13 cellular contexts compared by ENCODE assay signal in genomic region chr1:225771661-225772322, GRCh38. TPM values are rescaled to one million over a fixed set of nuclear protein-coding genes. Genes with fewer than 3 reads are reported as not detected.
DNase-seq lines count a peak whose midpoint lies in the region; ATAC-seq, FAIRE-seq and TF ChIP-seq lines count a peak whose summit lies in the region.
"Had no signal": no experiment of that assay in that cellular context is flagged by ENCODE, and none has a peak within 500 bp of the region (broad histone marks: within the 10 kb centered on the region; RNA-seq: fewer than 3 reads in every experiment).

No MANE protein-coding gene starts in this region.

- no peak overlapping the region for H4K91ac ChIP-seq in neuronal stem cell (ENCODE audit: low read depth, low read length, poor library complexity)

- H3K9me3 ChIP-seq in A549 = no peaks in the 10 kb centered on the region
- no peaks in the 10 kb centered on the region for H3K9me3 ChIP-seq in Loucy (ENCODE audit: insufficient read depth, low read depth, low read length)
- H3K9me3 ChIP-seq in colonic mucosa = no peaks in the 10 kb centered on the region
- no peaks in the 10 kb centered on the region for H3K9me3 ChIP-seq in neuronal stem cell (replicated peaks in 1 of 2; ENCODE audit: control insufficient read depth in 2 of 2, insufficient read depth in 1 of 2, low read depth in 1 of 2, low read length in 2 of 2)

- no peak overlapping the region for H2BK120ac ChIP-seq in neuronal stem cell (ENCODE audit: low read depth, low read length)

- H3K9me2 ChIP-seq in Loucy (replicated peaks; ENCODE audit: low read depth, low read length) = no peaks in the 10 kb centered on the region

- no peak overlapping the region for H3K18ac ChIP-seq in neuronal stem cell (ENCODE audit: low read length)

- H2AFZ ChIP-seq in Loucy (ENCODE audit: low read length) (peak overlapping the region; percentile 91), neuronal stem cell (ENCODE audit: low read length) (peak overlapping the region; percentile 65)

- H3K27ac ChIP-seq in A549 (peak overlapping the region; percentile 83 to 86), colonic mucosa (peak overlapping the region; percentile 6), neuronal stem cell (replicated peaks; ENCODE audit: low read length) (no peak overlapping the region)
- H3K27ac ChIP-seq: HL-60 had no signal

- no peaks in the 10 kb centered on the region for H3F3A ChIP-seq in Loucy (ENCODE audit: low read depth)

- H2BK5ac ChIP-seq in neuronal stem cell (ENCODE audit: low read length) = no peak overlapping the region

- H3K23ac ChIP-seq in neuronal stem cell (ENCODE audit: low read depth, low read length, poor library complexity) = no peak overlapping the region

- H3K79me1 ChIP-seq in neuronal stem cell (ENCODE audit: low read depth, low read length) = no peaks in the 10 kb centered on the region

- 69% methylated on average over 3 of the region's 4 CpGs for WGBS in A549 (ENCODE audit: missing lambda C conversion rate)
- WGBS in neuronal stem cell (ENCODE audit: extremely low coverage in 2 of 2, insufficient read length in 2 of 2, insufficient replicate concordance in 1 of 2), 2 donors = no CpG with 5 or more reads among the region's 4 CpGs

- H4K20me1 ChIP-seq in Loucy (ENCODE audit: insufficient read depth, low read length, poor library complexity, severe bottlenecking) = no peaks in the 10 kb centered on the region

- H3K4me3 ChIP-seq in A549 = no peak overlapping the region
- no peak overlapping the region for H3K4me3 ChIP-seq in Loucy (ENCODE audit: low read length, poor library complexity, severe bottlenecking)
- H3K4me3 ChIP-seq in colonic mucosa = no peak overlapping the region
- no peak overlapping the region for H3K4me3 ChIP-seq in neuronal stem cell (ENCODE audit: low read length in 2 of 2)

- POLR2A ChIA-PET in A549 (lab: Yijun Ruan, JAX) = interaction anchor here (0.5 to 2.5 kb wide), 5 partner anchors 25 to 119 kb away, joined by 3 to 12 read pairs (median 5); partner anchors contain the start of gene ENAH

- H3K4me1 ChIP-seq in A549 = peaks cover 56% of the 10 kb centered on the region
- peaks cover 45% of the 10 kb centered on the region for H3K4me1 ChIP-seq in Loucy (ENCODE audit: insufficient read depth, low read length, poor library complexity, severe bottlenecking)
- no peaks in the 10 kb centered on the region for H3K4me1 ChIP-seq in colonic mucosa
- H3K4me1 ChIP-seq in neuronal stem cell (ENCODE audit: control insufficient read depth in 2 of 2, insufficient read depth in 1 of 2, low read depth in 1 of 2, low read length in 2 of 2) = peaks cover 27 to 39% of the 10 kb centered on the region in 2 donors

- no peak overlapping the region for H2BK12ac ChIP-seq in neuronal stem cell (ENCODE audit: low read length)

- H2BK15ac ChIP-seq in neuronal stem cell (ENCODE audit: low read length) = no peak overlapping the region

- no peak for FAIRE-seq in A549 (lab: Jason Lieb, UNC)

- no peak for TF ChIP-seq POLR2A in A549 (IDR thresholded peaks at IDR 0.05; ENCODE audit: low read length)

- H3K79me2 ChIP-seq in Loucy (ENCODE audit: insufficient read depth, low read length) = peaks cover 12% of the 10 kb centered on the region

- H3K27me3 ChIP-seq in Loucy (ENCODE audit: insufficient read depth, low read length, poor library complexity, severe bottlenecking) (no peaks in the 10 kb centered on the region), colonic mucosa (no peaks in the 10 kb centered on the region), neuronal stem cell (ENCODE audit: control insufficient read depth in 3 of 3, insufficient read depth in 3 of 3, low read depth in 1 of 3, low read length in 3 of 3) (no peaks in the 10 kb centered on the region)

- no peak for TF ChIP-seq CTCF in A549 (IDR thresholded peaks at IDR 0.05)
- no peak for TF ChIP-seq CTCF in Loucy (conservative IDR thresholded peaks at IDR 0.05; ENCODE audit: low read length)
- TF ChIP-seq CTCF in colonic mucosa (IDR thresholded peaks at IDR 0.05) = no peak

- CTCF ChIA-PET in A549 (lab: Yijun Ruan, JAX) = interaction anchor here (0.6 to 20.2 kb wide), 88 partner anchors 9 to 327 kb away, joined by 3 to 429 read pairs (median 5); partner anchors contain the start of genes ENAH, EPHX1 and TMEM63A

- TF ChIP-seq RAD21 in A549 (conservative IDR thresholded peaks at IDR 0.05 in 1 of 2, IDR thresholded peaks at IDR 0.05 in 1 of 2) = no peak

- H3K9ac ChIP-seq in Loucy (ENCODE audit: low read depth, low read length, poor library complexity, severe bottlenecking) (no peak overlapping the region), colonic mucosa (ENCODE audit: low read depth in 2 of 2, low read length in 2 of 2) (no peak overlapping the region), neuronal stem cell (ENCODE audit: low read depth, low read length, poor library complexity) (no peak overlapping the region)

- H3K4me2 ChIP-seq in A549 (peak overlapping the region; percentile 64), Loucy (ENCODE audit: low read depth, low read length, poor library complexity, severe bottlenecking) (peak overlapping the region; percentile 40), neuronal stem cell (ENCODE audit: insufficient read depth, low read length, poor library complexity, severe bottlenecking) (no peak overlapping the region)

- no peaks in the 10 kb centered on the region for H3K36me3 ChIP-seq in Loucy (ENCODE audit: insufficient read depth, low read length)
- H3K36me3 ChIP-seq in colonic mucosa = no peaks in the 10 kb centered on the region
- H3K36me3 ChIP-seq in neuronal stem cell (replicated peaks in 1 of 2; ENCODE audit: control insufficient read depth in 2 of 2, insufficient read depth in 2 of 2, low read length in 2 of 2) = no peaks in the 10 kb centered on the region

- H3K14ac ChIP-seq in neuronal stem cell (ENCODE audit: low read length) = no peak overlapping the region

- ATAC-seq in A549 (peak; percentile 35 to 56), GM21717 (IDR thresholded peaks at IDR 0.05; ENCODE audit: unreplicated experiment) (no peak)

- no peak overlapping the region for H2AK5ac ChIP-seq in neuronal stem cell (ENCODE audit: low read depth, low read length)

- H3K4ac ChIP-seq in neuronal stem cell (ENCODE audit: low read length) = no peak overlapping the region

- intact Hi-C loops in colonic mucosa (cut with DNase I) = loop anchor here (1.0 to 5.0 kb wide), 5 partner anchors 119 to 297 kb away; partner anchors contain the start of gene ENAH

- H4K8ac ChIP-seq in neuronal stem cell (ENCODE audit: low read depth, low read length) = no peak overlapping the region

- no peak for TF ChIP-seq EP300 in A549 (IDR thresholded peaks at IDR 0.05)

- no peak for DNase-seq in A549 (ENCODE audit: low read depth in 1 of 2, low spot score in 1 of 2)
- DNase-seq in colonic mucosa = no peak
- no peak for DNase-seq in neuronal stem cell (ENCODE audit: low spot score)
- DNase-seq in activated T-cell treated with anti-CD3 and anti-CD28 coated beads, Interleukin-2, amount 50 U/mL, for 1 hour = no peak
- DNase-seq in COLO668 (lab: John Stamatoyannopoulos, UW; ENCODE audit: unreplicated experiment) = no peak
- DNase-seq in OCI-M2 (lab: John Stamatoyannopoulos, UW; ENCODE audit: unreplicated experiment) = no peak
- DNase-seq: activated B cell treated with CpG ODN at 0.5 μM for 24 hours; activated effector memory CD4-positive, alpha-beta T cell treated with Interleukin-2 at 50 U/mL for 16 hours; cortex of kidney; NCI-H187 treated with DMSO at 0.1 percent for 48 hours had no signal

TF ChIP-seq in A549, 52 proteins besides CTCF, POLR2A, EP300 and RAD21:
- no peak for TF ChIP-seq SREBF2 (IDR thresholded peaks at IDR 0.05)
- TF ChIP-seq BCL3 (IDR thresholded peaks at IDR 0.05) = no peak
- no peak for TF ChIP-seq ESRRA (IDR thresholded peaks at IDR 0.05; ENCODE audit: borderline replicate concordance, low read length)
TF ChIP-seq in A549: peak in this region for 0.

RNA-seq across cellular contexts. Expression of gene SRP9, which starts 5.8 kb away (rescaled TPM):
- polyA plus RNA-seq in A549 (2011; rRNA removed) (512 and 629 TPM in 2 replicates), A549 (2017; fragmentation: RNase III; extraction: RNeasy Plus Mini Kit Qiagen cat#74134 plus additional on column Dnase treatment) (341 to 356 TPM (median 352 TPM) in 3 replicates)
- 172 and 189 TPM in 2 replicates for polyA plus RNA-seq in A549 (2012; cell fraction: cytosol; rRNA removed)
- 80.1 and 189 TPM in 2 replicates for polyA plus RNA-seq in A549 (2012; cell fraction: nucleus; rRNA removed)
- 144 and 217 TPM in 2 replicates for polyA minus RNA-seq in A549 (2011; rRNA and poly(A)+ RNA removed)
- total RNA-seq in colonic mucosa = 100 to 1,000 TPM; 233 to 264 TPM
- 466 TPM for polyA plus RNA-seq in neuronal stem cell (2013, experiment 1 of 2)
- polyA plus RNA-seq in neuronal stem cell (2013, experiment 2 of 2) = 474 TPM

RNA-seq across cellular contexts. Expression of gene EPHX1, which starts 38.1 kb away (rescaled TPM):
- polyA plus RNA-seq in A549 (2011; rRNA removed) (150 and 212 TPM in 2 replicates), A549 (2017; fragmentation: RNase III; extraction: RNeasy Plus Mini Kit Qiagen cat#74134 plus additional on column Dnase treatment) (195 to 279 TPM (median 252 TPM) in 3 replicates)
- polyA plus RNA-seq in A549 (2012; cell fraction: cytosol; rRNA removed) = 144 and 155 TPM in 2 replicates
- 129 and 138 TPM in 2 replicates for polyA plus RNA-seq in A549 (2012; cell fraction: nucleus; rRNA removed)
- 117 and 122 TPM in 2 replicates for polyA minus RNA-seq in A549 (2011; rRNA and poly(A)+ RNA removed)
- total RNA-seq in colonic mucosa = 10 to 100 TPM; 58.0 to 61.9 TPM
- 9.9 TPM for polyA plus RNA-seq in neuronal stem cell (2013, experiment 1 of 2)
- polyA plus RNA-seq in neuronal stem cell (2013, experiment 2 of 2) = 9.9 TPM
